ENCODE assay signal across 14 cellular contexts in the genomic region with DNA sequence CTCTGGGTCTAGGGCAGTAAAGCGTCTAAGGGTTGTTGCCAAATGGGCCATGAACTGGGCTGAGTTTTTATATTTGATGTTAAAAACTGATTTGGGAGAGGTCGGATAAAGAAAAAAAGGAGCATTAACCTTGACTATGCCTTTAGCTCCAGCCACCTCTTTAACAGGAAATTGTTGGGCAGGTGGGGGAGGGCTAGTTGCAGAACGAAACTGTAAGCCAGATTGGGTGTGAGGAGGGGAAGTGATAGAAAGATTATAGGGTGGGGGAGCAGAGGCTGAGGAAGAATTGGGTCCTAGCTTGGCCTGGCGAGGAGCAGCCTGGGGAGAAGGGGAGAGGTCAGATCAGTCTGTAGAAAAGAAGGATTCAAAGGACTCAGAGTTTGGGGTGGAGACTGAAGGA. TPM values are rescaled to one million over a fixed set of nuclear protein-coding genes. Genes with fewer than 3 reads are reported as not detected.
"Had no signal": no experiment of that assay in that cellular context is flagged by ENCODE, and none has a peak within 500 bp of the region (broad histone marks: within the 10 kb centered on the region; RNA-seq: fewer than 3 reads in every experiment).

No MANE protein-coding gene starts in this region.

RNA-seq across cellular contexts. Expression of a gene that starts 39.1 kb away (rescaled TPM):
- total RNA-seq: cardiac muscle cell, epithelial cell of proximal tubule, fibroblast of lung, myocyte, neural crest cell, occipital lobe, smooth muscle cell had no signal
- polyA plus RNA-seq: fibroblast of lung, smooth muscle cell had no signal

RNA-seq across cellular contexts. Expression of a gene that starts 54.2 kb away (rescaled TPM):
- total RNA-seq: activated CD8-positive, alpha-beta memory T cell treated with anti-CD3 and anti-CD28 coated beads for 36 hours; cerebellum; epithelial cell of proximal tubule; fibroblast of lung; left colon; mononuclear cell; myocyte; occipital lobe; sciatic nerve; smooth muscle cell; T-helper 1 cell treated with Interleukin-12 subunit alpha and Interleukin-12 subunit beta and Interleukin-4 antibody, amounts not matched to agents 30 ng/mL and 1 ng/mL, for 36 hours; tibial nerve had no signal
- polyA plus RNA-seq: fibroblast of lung, smooth muscle cell had no signal
